8 cellular contexts compared by ENCODE assay signal in genomic region chr15:84034831-84035753, GRCh38.
DNase-seq lines count a peak whose midpoint lies in the region; ATAC-seq, FAIRE-seq and TF ChIP-seq lines count a peak whose summit lies in the region.

No MANE protein-coding gene starts in this region.

- H3K27me3 Mint-ChIP-seq in activated T-cell treated with anti-CD3 and anti-CD28 coated beads, Interleukin-2, amount 50 U/mL, for 24 hours, result peaks cover 15% of the 10 kb centered on the region

- no peaks in the 10 kb centered on the region for H4K20me1 ChIP-seq in GM23248 (ENCODE audit: insufficient read depth)

- H3K36me3 ChIP-seq in GM23248 (ENCODE audit: low read depth) (no peaks in the 10 kb centered on the region), spleen (no peaks in the 10 kb centered on the region)

- H3K27ac ChIP-seq in GM23248 (no peak overlapping the region), foreskin keratinocyte (no peak overlapping the region), spleen (no peak overlapping the region)

- intact Hi-C loops in spleen (cut with DNase I; ENCODE audit: low total_unique reads), result loop anchor here (10.0 kb wide), 1 partner anchor 470 kb away; no protein-coding TSS in a partner anchor

- H3K79me2 ChIP-seq in GM23248 (ENCODE audit: insufficient read depth), result no peaks in the 10 kb centered on the region

- H3K4me1 Mint-ChIP-seq in activated T-cell treated with anti-CD3 and anti-CD28 coated beads, Interleukin-2, amount 50 U/mL, for 24 hours (ENCODE audit: low read depth), result no peaks in the 10 kb centered on the region

- H3K27me3 ChIP-seq in GM23248 (replicated peaks; ENCODE audit: insufficient read depth) (0 out of 2 replicates have a peak, but pooled peaks cover 5% of the 10 kb centered on the region), foreskin keratinocyte (no peaks in the 10 kb centered on the region), spleen (replicated peaks in 1 of 7) (peaks cover 0 to 19% (median 0%) of the 10 kb centered on the region in 7 donors)

- H3K9me3 ChIP-seq in GM23248 (ENCODE audit: low read depth) (no peaks in the 10 kb centered on the region), spleen (peaks cover 0 to 5% (median under 1%) of the 10 kb centered on the region in 8 donors)

- no peak overlapping the region for H3K9ac ChIP-seq in GM23248

- H3K27ac Mint-ChIP-seq in activated T-cell treated with anti-CD3 and anti-CD28 coated beads, Interleukin-2, amount 50 U/mL, for 24 hours, result no peak overlapping the region

- H3K4me1 ChIP-seq in GM23248 (ENCODE audit: insufficient read depth), result no peaks in the 10 kb centered on the region
- peaks cover 7% of the 10 kb centered on the region for H3K4me1 ChIP-seq in foreskin keratinocyte
- no peaks in the 10 kb centered on the region for H3K4me1 ChIP-seq in spleen

- TF ChIP-seq POLR2A in spleen (IDR thresholded peaks at IDR 0.05), result no peak

- TF ChIP-seq CTCF in foreskin keratinocyte (conservative IDR thresholded peaks at IDR 0.05) (peak; percentile 73), spleen (IDR thresholded peaks at IDR 0.05 in 8 of 11, conservative IDR thresholded peaks at IDR 0.05 in 3 of 11) (peak in 5 of 11 experiments; percentile 5 to 39 (median 13))

- DNase-seq in AG08396 (ENCODE audit: low spot score) (peak; percentile 20), GM23248 (peak; percentile 54), RCC 7860 (ENCODE audit: low spot score) (peak; percentile 33), foreskin keratinocyte (peak in 1 of 2 donors; percentile 37), skeletal muscle cell (ENCODE audit: low read depth) (peak; percentile 14), spleen (no peak)
- DNase-seq in activated T-cell treated with anti-CD3 and anti-CD28 coated beads, Interleukin-2, amount 50 U/mL, for 24 hours, result no peak

- 2 to 3% methylated on average over 3 of the region's 3 CpGs for WGBS in GM23248 (ENCODE audit: low coverage in 1 of 2, low lambda C conversion rate in 2 of 2, missing lambda C conversion rate in 2 of 2), 2 experiments
- WGBS in spleen, 5 donors, result 13 to 20% (median 19%) methylated on average over 3 of the region's 3 CpGs

- H2AFZ ChIP-seq in GM23248, result no peak overlapping the region

- H3K9me3 Mint-ChIP-seq in activated T-cell treated with anti-CD3 and anti-CD28 coated beads, Interleukin-2, amount 50 U/mL, for 24 hours, result no peaks in the 10 kb centered on the region

- H3K4me3 Mint-ChIP-seq in activated T-cell treated with anti-CD3 and anti-CD28 coated beads, Interleukin-2, amount 50 U/mL, for 24 hours, result no peak overlapping the region

- no peaks in the 10 kb centered on the region for H3K9me2 ChIP-seq in GM23248 (ENCODE audit: insufficient read depth)

- in situ Hi-C loops in GM23248 (cut with MboI), result no loop called here

- no peaks in the 10 kb centered on the region for H3K36me3 Mint-ChIP-seq in activated T-cell treated with anti-CD3 and anti-CD28 coated beads, Interleukin-2, amount 50 U/mL, for 24 hours (ENCODE audit: low read depth)

- ATAC-seq in foreskin keratinocyte (peak; percentile 83), HG02798 (IDR thresholded peaks at IDR 0.05; ENCODE audit: poor library complexity, unreplicated experiment) (no peak)

- FAIRE-seq in RCC 7860 (lab: Jason Lieb, UNC), result peak; percentile 12

- no peak overlapping the region for H3K4me3 ChIP-seq in GM23248
- no peak overlapping the region for H3K4me3 ChIP-seq in skeletal muscle cell (ENCODE audit: low read depth, low read length)
- no peak overlapping the region for H3K4me3 ChIP-seq in spleen

- H3K4me2 ChIP-seq in GM23248 (ENCODE audit: unreplicated experiment), result no peak overlapping the region

- no peaks in the 10 kb centered on the region for H3F3A ChIP-seq in GM23248 (ENCODE audit: insufficient read depth)

Comparison
In these comparisons a context has a peak if more than half of its experiments do, and no peak if none do; other contexts are left out.
1. DNase-seq: peak in AG08396 (single experiment), GM23248 (single experiment), RCC 7860 (single experiment) and skeletal muscle cell (single experiment); none in activated T-cell treated with anti-CD3 and anti-CD28 coated beads, Interleukin-2, amount 50 U/mL, for 24 hours (single experiment) and spleen (single experiment).